Comparison of ENCODE assay signal across 19 cellular contexts in the genomic region with DNA sequence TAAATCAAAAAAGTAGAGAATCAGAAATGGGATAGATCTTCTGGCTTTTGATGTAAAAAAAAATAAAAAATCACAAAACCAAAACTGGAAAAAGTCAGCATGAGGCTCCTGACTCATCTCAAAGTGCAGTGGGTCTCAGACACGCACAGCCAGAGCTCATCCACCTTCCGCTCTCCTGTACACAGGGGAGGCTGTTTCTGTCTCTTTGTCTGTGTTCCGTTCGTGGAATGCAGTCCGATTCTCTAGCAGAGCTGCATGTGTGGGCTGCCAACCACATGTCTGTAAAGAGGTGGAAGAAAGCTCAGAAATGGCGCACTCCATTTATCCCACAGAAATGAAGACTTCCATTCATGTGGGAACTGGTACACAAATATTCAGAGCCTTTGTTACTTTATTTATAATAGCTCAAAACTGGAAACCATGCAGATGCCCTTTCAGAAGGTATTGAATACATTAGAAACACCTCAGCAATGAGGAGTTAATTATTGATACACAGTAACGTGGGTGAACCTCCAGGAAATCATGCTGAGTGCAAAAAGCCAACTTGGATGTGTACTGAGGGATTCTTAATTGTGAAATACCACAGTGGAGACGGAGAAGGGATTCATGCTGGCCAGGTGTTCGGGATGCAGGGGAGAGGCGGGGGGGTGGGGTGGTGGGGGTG.
A peak's percentile ranks its signal among the peaks of the same experiment; 100 is the strongest.
DNase-seq lines count a peak whose midpoint lies in the region; ATAC-seq and TF ChIP-seq lines count a peak whose summit lies in the region.
"Had no signal": no experiment of that assay in that cellular context is flagged by ENCODE, and none has a peak within 500 bp of the region (broad histone marks: within the 10 kb centered on the region; RNA-seq: fewer than 3 reads in every experiment).

No MANE protein-coding gene starts in this region.

- peak overlapping the region; percentile 89 for H3K27ac Mint-ChIP-seq in activated T-cell treated with anti-CD3 and anti-CD28 coated beads, Interleukin-2, amount 50 U/mL, for 24 hours
- H3K27ac Mint-ChIP-seq in memory B cell, result peak overlapping the region; percentile 55
- H3K27ac Mint-ChIP-seq: stimulated activated memory B cell treated with anti-CD40 and anti-IgM and Interleukin-4, amounts not matched to agents 10 μg/mL and 1 μg/mL and 100 μg/mL, for 72 hours had no signal

- no peaks in the 10 kb centered on the region for H3K9me3 Mint-ChIP-seq in activated T-cell treated with anti-CD3 and anti-CD28 coated beads, Interleukin-2, amount 50 U/mL, for 24 hours
- H3K9me3 Mint-ChIP-seq in memory B cell, result no peaks in the 10 kb centered on the region
- H3K9me3 Mint-ChIP-seq: IgD-negative memory B cell; stimulated activated memory B cell treated with anti-CD40 and anti-IgM and Interleukin-4, amounts not matched to agents 10 μg/mL and 1 μg/mL and 100 μg/mL, for 72 hours had no signal

- in situ Hi-C loops in astrocyte of the cerebellum (cut with HindIII; ENCODE audit: low sequenced_read_pairs), result loop anchor here (25.0 kb wide), 1 partner anchor 311 kb away; no protein-coding TSS in a partner anchor

- H3K4me3 Mint-ChIP-seq in activated T-cell treated with anti-CD3 and anti-CD28 coated beads, Interleukin-2, amount 50 U/mL, for 24 hours, result peak overlapping the region; percentile 18
- no peak overlapping the region for H3K4me3 Mint-ChIP-seq in memory B cell
- H3K4me3 Mint-ChIP-seq: IgD-negative memory B cell; stimulated activated memory B cell treated with anti-CD40 and anti-IgM and Interleukin-4, amounts not matched to agents 10 μg/mL and 1 μg/mL and 100 μg/mL, for 72 hours had no signal

- TF ChIP-seq CTCF in astrocyte of the cerebellum (IDR thresholded peaks at IDR 0.05; ENCODE audit: low read depth, low read length, missing control alignments), result no peak

- peaks cover 16% of the 10 kb centered on the region for H3K4me1 Mint-ChIP-seq in activated T-cell treated with anti-CD3 and anti-CD28 coated beads, Interleukin-2, amount 50 U/mL, for 24 hours (ENCODE audit: low read depth)
- H3K4me1 Mint-ChIP-seq in memory B cell, result peaks cover 3% of the 10 kb centered on the region

- no peak for ATAC-seq in memory B cell (ENCODE audit: low read depth)
- ATAC-seq in HG03457 (IDR thresholded peaks at IDR 0.05; ENCODE audit: unreplicated experiment), result no peak
- ATAC-seq: stimulated activated memory B cell treated with anti-CD40 and anti-IgM and Interleukin-4, amounts not matched to agents 10 μg/mL and 1 μg/mL and 100 μg/mL, for 72 hours had no signal

- no peaks in the 10 kb centered on the region for H3K27me3 Mint-ChIP-seq in activated T-cell treated with anti-CD3 and anti-CD28 coated beads, Interleukin-2, amount 50 U/mL, for 24 hours
- H3K27me3 Mint-ChIP-seq in memory B cell, result no peaks in the 10 kb centered on the region
- H3K27me3 Mint-ChIP-seq: IgD-negative memory B cell; stimulated activated memory B cell treated with anti-CD40 and anti-IgM and Interleukin-4, amounts not matched to agents 10 μg/mL and 1 μg/mL and 100 μg/mL, for 72 hours had no signal

- DNase-seq in activated T-cell treated with anti-CD3 and anti-CD28 coated beads, Interleukin-2, amount 50 U/mL, for 24 hours, result no peak
- no peak for DNase-seq in activated T-cell treated with anti-CD3 and anti-CD28 coated beads, Interleukin-2, amount 50 U/mL, for 1 hour
- DNase-seq in astrocyte of the cerebellum (ENCODE audit: low read depth) (peak; percentile 45), memory B cell (ENCODE audit: low spot score in 2 of 2) (no peak), superior temporal gyrus (ENCODE audit: extremely low spot score) (peak; percentile 37), DMS53 (lab: John Stamatoyannopoulos, UW) (no peak), LoVo (ENCODE audit: low spot score) (no peak)
- DNase-seq: activated CD4-positive, alpha-beta T cell treated with anti-CD3 and anti-CD28 coated beads for 48 hours; C1 segment of cervical spinal cord; cortex of kidney; erythroblast; GM23248; NCI-H1930; NCI-H510A had no signal

- peaks cover 88% of the 10 kb centered on the region for H3K36me3 Mint-ChIP-seq in activated T-cell treated with anti-CD3 and anti-CD28 coated beads, Interleukin-2, amount 50 U/mL, for 24 hours (ENCODE audit: low read depth)
- peaks cover 30% of the 10 kb centered on the region for H3K36me3 Mint-ChIP-seq in memory B cell

- H3K4me3 ChIP-seq in astrocyte of the cerebellum (ENCODE audit: low read depth, low read length), result no peak overlapping the region
- H3K4me3 ChIP-seq: GM23248, SK-N-MC, smooth muscle cell had no signal

Comparison
In these comparisons a context has a peak if more than half of its experiments do, and no peak if none do; other contexts are left out.
1. DNase-seq: peak in astrocyte of the cerebellum (single experiment) and superior temporal gyrus (single experiment); none in activated T-cell treated with anti-CD3 and anti-CD28 coated beads, Interleukin-2, amount 50 U/mL, for 24 hours (single experiment), activated T-cell treated with anti-CD3 and anti-CD28 coated beads, Interleukin-2, amount 50 U/mL, for 1 hour (single experiment), memory B cell (0 of 2), DMS53 (single experiment) and LoVo (single experiment).